Comparison of ENCODE assay signal across 21 cellular contexts in genomic region chr13:46401432-46401831, GRCh38. TPM values are rescaled to one million over a fixed set of nuclear protein-coding genes. Genes with fewer than 3 reads are reported as not detected.
DNase-seq lines count a peak whose midpoint lies in the region; ATAC-seq and TF ChIP-seq lines count a peak whose summit lies in the region.
"Had no signal": no experiment of that assay in that cellular context is flagged by ENCODE, and none has a peak within 500 bp of the region (broad histone marks: within the 10 kb centered on the region; RNA-seq: fewer than 3 reads in every experiment).

No MANE protein-coding gene starts in this region.

- no peaks in the 10 kb centered on the region for H3K36me3 Mint-ChIP-seq in activated T-helper 1 cell treated with anti-CD3 and anti-CD28 coated beads, Interleukin-12 subunit alpha, Interleukin-12 subunit beta, Interleukin-2, Interleukin-4 antibody, amounts not matched to agents 30 ng/mL and 10 ng/mL and 1 ng/mL, durations not matched to agents 14 hours and 24 hours and 36 hours (ENCODE audit: low read depth)

- peak overlapping the region; percentile 71 for H3K4me3 ChIP-seq in DOHH2 (ENCODE audit: low read length)
- H3K4me3 ChIP-seq in adipocyte (ENCODE audit: low read length): no peak overlapping the region
- H3K4me3 ChIP-seq in A673 (ENCODE audit: low read depth, low read length, poor library complexity, severe bottlenecking): no peak overlapping the region
- H3K4me3 ChIP-seq: adrenal gland, left ventricle myocardium inferior, psoas muscle, stomach, vagina had no signal

- no peaks in the 10 kb centered on the region for H4K20me1 ChIP-seq in DOHH2 (ENCODE audit: control insufficient read depth, insufficient read depth, low read depth, low read length)

- H3F3A ChIP-seq in DOHH2 (ENCODE audit: control insufficient read depth, insufficient read depth): peaks cover 40% of the 10 kb centered on the region

- H3K27me3 ChIP-seq in DOHH2 (ENCODE audit: control insufficient read depth, low read length): no peaks in the 10 kb centered on the region
- H3K27me3 ChIP-seq in adipocyte (replicated peaks; ENCODE audit: control insufficient read depth, insufficient read depth, low read length): no peaks in the 10 kb centered on the region
- no peaks in the 10 kb centered on the region for H3K27me3 ChIP-seq in A673 (replicated peaks; ENCODE audit: insufficient read depth, low read depth, low read length, poor library complexity)
- H3K27me3 ChIP-seq: adrenal gland, stomach, vagina had no signal

- ATAC-seq in GM21717 (IDR thresholded peaks at IDR 0.05; ENCODE audit: unreplicated experiment) (peak; percentile 47), HG03095 (IDR thresholded peaks at IDR 0.05; ENCODE audit: unreplicated experiment) (no peak)
- ATAC-seq: foreskin keratinocyte, psoas muscle had no signal

- no peak overlapping the region for H3K4me3 Mint-ChIP-seq in activated T-helper 1 cell treated with anti-CD3 and anti-CD28 coated beads, Interleukin-12 subunit alpha, Interleukin-12 subunit beta, Interleukin-2, Interleukin-4 antibody, amounts not matched to agents 30 ng/mL and 10 ng/mL and 1 ng/mL, durations not matched to agents 14 hours and 24 hours and 36 hours
- H3K4me3 Mint-ChIP-seq: activated CD4-positive, alpha-beta memory T cell treated with anti-CD3 and anti-CD28 coated beads, Interleukin-2, amount 10 ng/mL, durations not matched to agents 7 days and 5 days had no signal

- peak overlapping the region; percentile 66 for H3K9ac ChIP-seq in adipocyte (ENCODE audit: low read length)

- no peaks in the 10 kb centered on the region for H3K36me3 ChIP-seq in DOHH2 (ENCODE audit: control insufficient read depth, low read length)
- H3K36me3 ChIP-seq in KOPT-K1 (ENCODE audit: insufficient read depth, low read length): no peaks in the 10 kb centered on the region
- H3K36me3 ChIP-seq in adipocyte (ENCODE audit: control insufficient read depth, insufficient read depth, low read length, severe bottlenecking): no peaks in the 10 kb centered on the region
- H3K36me3 ChIP-seq in A673 (ENCODE audit: insufficient read depth, low read length, poor library complexity, severe bottlenecking): no peaks in the 10 kb centered on the region
- H3K36me3 ChIP-seq: adrenal gland, left ventricle myocardium inferior, stomach, vagina had no signal

- H3K27me3 Mint-ChIP-seq in activated T-helper 1 cell treated with anti-CD3 and anti-CD28 coated beads, Interleukin-12 subunit alpha, Interleukin-12 subunit beta, Interleukin-2, Interleukin-4 antibody, amounts not matched to agents 30 ng/mL and 10 ng/mL and 1 ng/mL, durations not matched to agents 14 hours and 24 hours and 36 hours (ENCODE audit: insufficient read depth): peaks cover 2% of the 10 kb centered on the region

- H3K9me2 ChIP-seq in DOHH2 (replicated peaks; ENCODE audit: control insufficient read depth, low read length): no peaks in the 10 kb centered on the region

- intact Hi-C loops in activated T-helper 1 cell treated with anti-CD3 and anti-CD28 coated beads, Interleukin-12 subunit alpha, Interleukin-12 subunit beta, Interleukin-2, Interleukin-4 antibody, amounts not matched to agents 30 ng/mL and 10 ng/mL and 1 ng/mL, durations not matched to agents 14 hours and 24 hours and 36 hours (cut with micrococcal nuclease): no loop called here
- intact Hi-C loops in A673 (cut with micrococcal nuclease; ENCODE audit: unreplicated experiment): no loop called here

- CTCF ChIA-PET in A673 (lab: Charles Lee): no interaction called here

- no peaks in the 10 kb centered on the region for H3K9me3 Mint-ChIP-seq in activated T-helper 1 cell treated with anti-CD3 and anti-CD28 coated beads, Interleukin-12 subunit alpha, Interleukin-12 subunit beta, Interleukin-2, Interleukin-4 antibody, amounts not matched to agents 30 ng/mL and 10 ng/mL and 1 ng/mL, durations not matched to agents 14 hours and 24 hours and 36 hours
- H3K9me3 Mint-ChIP-seq: activated CD4-positive, alpha-beta memory T cell treated with anti-CD3 and anti-CD28 coated beads, Interleukin-2, amount 10 ng/mL, durations not matched to agents 7 days and 5 days had no signal

- peaks cover 13% of the 10 kb centered on the region for H3K4me1 Mint-ChIP-seq in activated T-helper 1 cell treated with anti-CD3 and anti-CD28 coated beads, Interleukin-12 subunit alpha, Interleukin-12 subunit beta, Interleukin-2, Interleukin-4 antibody, amounts not matched to agents 30 ng/mL and 10 ng/mL and 1 ng/mL, durations not matched to agents 14 hours and 24 hours and 36 hours (ENCODE audit: low read depth)

- no peak overlapping the region for H3K27ac Mint-ChIP-seq in activated T-helper 1 cell treated with anti-CD3 and anti-CD28 coated beads, Interleukin-12 subunit alpha, Interleukin-12 subunit beta, Interleukin-2, Interleukin-4 antibody, amounts not matched to agents 30 ng/mL and 10 ng/mL and 1 ng/mL, durations not matched to agents 14 hours and 24 hours and 36 hours
- H3K27ac Mint-ChIP-seq: activated CD4-positive, alpha-beta memory T cell treated with anti-CD3 and anti-CD28 coated beads, Interleukin-2, amount 10 ng/mL, durations not matched to agents 7 days and 5 days had no signal

- H3K9me3 ChIP-seq in DOHH2 (ENCODE audit: control insufficient read depth, insufficient read depth, low read length): peaks cover 6% of the 10 kb centered on the region
- peaks cover 9% of the 10 kb centered on the region for H3K9me3 ChIP-seq in KOPT-K1 (ENCODE audit: insufficient read depth, low read length, poor library complexity, severe bottlenecking)
- H3K9me3 ChIP-seq in adipocyte (ENCODE audit: control insufficient read depth, low read length): no peaks in the 10 kb centered on the region
- no peaks in the 10 kb centered on the region for H3K9me3 ChIP-seq in A673 (ENCODE audit: low read depth, low read length, poor library complexity, severe bottlenecking)
- H3K9me3 ChIP-seq: adrenal gland, left ventricle myocardium inferior, psoas muscle, stomach, vagina had no signal

- BruUV-seq in A673 (replicated peaks; lab: Mats Ljungman, UMichigan): no TSS peak

- H3K27ac ChIP-seq in DOHH2 (ENCODE audit: low read depth, low read length) (peak overlapping the region; percentile 96), KOPT-K1 (ENCODE audit: low read depth, low read length, poor library complexity, severe bottlenecking) (peak overlapping the region; percentile 23), A673 (ENCODE audit: low read depth, low read length, poor library complexity, severe bottlenecking) (no peak overlapping the region)
- H3K27ac ChIP-seq: foreskin keratinocyte, left ventricle myocardium inferior, psoas muscle, stomach, vagina had no signal

- no peak for TF ChIP-seq CTCF in DOHH2 (IDR thresholded peaks at IDR 0.05; ENCODE audit: low read depth, low read length, poor library complexity, severe bottlenecking)
- TF ChIP-seq CTCF in A673 (conservative IDR thresholded peaks at IDR 0.05; ENCODE audit: low read depth, low read length): no peak

- H3K4me2 ChIP-seq in DOHH2 (ENCODE audit: low read length): peak overlapping the region; percentile 94

- POLR2A ChIA-PET in A673 (lab: Charles Lee; ENCODE audit: low non-redundant PET): no interaction called here

- DNase-seq in adipocyte (ENCODE audit: low read depth): no peak
- DNase-seq in activated T-helper 1 cell treated with anti-CD3 and anti-CD28 coated beads, Interleukin-12 subunit alpha, Interleukin-12 subunit beta, Interleukin-2, Interleukin-4 antibody, amounts not matched to agents 30 ng/mL and 10 ng/mL and 1 ng/mL, durations not matched to agents 14 hours and 24 hours and 36 hours (ENCODE audit: low spot score): no peak
- DNase-seq in activated T-cell treated with anti-CD3 and anti-CD28 coated beads for 4 hours: no peak
- no peak for DNase-seq in A673 (ENCODE audit: low spot score)
- DNase-seq: ACHN; activated CD4-positive, alpha-beta memory T cell treated with anti-CD3 and anti-CD28 coated beads, Interleukin-2, amount 10 ng/mL, durations not matched to agents 7 days and 5 days; adrenal gland; central memory CD4-positive, alpha-beta T cell; foreskin keratinocyte; left ventricle myocardium inferior; NCI-H1436 treated with DMSO at 0.1 percent for 48 hours; NCI-H446; OCI-M1; psoas muscle; stimulated activated CD4-positive, alpha-beta T cell treated with anti-CD3 and anti-CD28 coated beads, Interleukin-12 subunit alpha, Interleukin-12 subunit beta, amount 100 ng/mL, for 4 hours; stomach had no signal

- H3K79me2 ChIP-seq in DOHH2 (ENCODE audit: control insufficient read depth, low read length): no peaks in the 10 kb centered on the region

- H3K4me1 ChIP-seq in DOHH2 (ENCODE audit: control insufficient read depth, low read length): peaks cover 82% of the 10 kb centered on the region
- peaks cover 38% of the 10 kb centered on the region for H3K4me1 ChIP-seq in adipocyte (ENCODE audit: control insufficient read depth, insufficient read depth, low read length)
- peaks cover 21% of the 10 kb centered on the region for H3K4me1 ChIP-seq in A673 (ENCODE audit: insufficient read depth, low read length, poor library complexity, severe bottlenecking)
- H3K4me1 ChIP-seq: foreskin keratinocyte, left ventricle myocardium inferior, psoas muscle, vagina had no signal

RNA-seq across cellular contexts. Expression of gene RUBCNL, which starts 14.4 kb away (rescaled TPM):
- 1.2 and 2.8 TPM in 2 replicates for total RNA-seq in activated T-helper 1 cell treated with anti-CD3 and anti-CD28 coated beads, Interleukin-12 subunit alpha, Interleukin-12 subunit beta, Interleukin-2, Interleukin-4 antibody, amounts not matched to agents 30 ng/mL and 10 ng/mL and 1 ng/mL, durations not matched to agents 14 hours and 24 hours and 36 hours
- total RNA-seq in A673 (2021): 110 and 126 TPM in 2 replicates
- total RNA-seq: activated CD4-positive, alpha-beta memory T cell treated with anti-CD3 and anti-CD28 coated beads, Interleukin-2, amount 10 ng/mL, durations not matched to agents 7 days and 5 days; foreskin keratinocyte had no signal

Comparison
In these comparisons a context has a peak if more than half of its experiments do, and no peak if none do; other contexts are left out.
1. RNA of gene RUBCNL, which starts 14.4 kb away (total RNA-seq): 110 to 126 TPM in A673; 1.2 to 2.8 TPM in activated T-helper 1 cell treated with anti-CD3 and anti-CD28 coated beads, Interleukin-12 subunit alpha, Interleukin-12 subunit beta, Interleukin-2, Interleukin-4 antibody, amounts not matched to agents 30 ng/mL and 10 ng/mL and 1 ng/mL, durations not matched to agents 14 hours and 24 hours and 36 hours; every median in the first group is over 10 times any median in the second.